8 cellular contexts compared by ENCODE assay signal in the genomic region with DNA sequence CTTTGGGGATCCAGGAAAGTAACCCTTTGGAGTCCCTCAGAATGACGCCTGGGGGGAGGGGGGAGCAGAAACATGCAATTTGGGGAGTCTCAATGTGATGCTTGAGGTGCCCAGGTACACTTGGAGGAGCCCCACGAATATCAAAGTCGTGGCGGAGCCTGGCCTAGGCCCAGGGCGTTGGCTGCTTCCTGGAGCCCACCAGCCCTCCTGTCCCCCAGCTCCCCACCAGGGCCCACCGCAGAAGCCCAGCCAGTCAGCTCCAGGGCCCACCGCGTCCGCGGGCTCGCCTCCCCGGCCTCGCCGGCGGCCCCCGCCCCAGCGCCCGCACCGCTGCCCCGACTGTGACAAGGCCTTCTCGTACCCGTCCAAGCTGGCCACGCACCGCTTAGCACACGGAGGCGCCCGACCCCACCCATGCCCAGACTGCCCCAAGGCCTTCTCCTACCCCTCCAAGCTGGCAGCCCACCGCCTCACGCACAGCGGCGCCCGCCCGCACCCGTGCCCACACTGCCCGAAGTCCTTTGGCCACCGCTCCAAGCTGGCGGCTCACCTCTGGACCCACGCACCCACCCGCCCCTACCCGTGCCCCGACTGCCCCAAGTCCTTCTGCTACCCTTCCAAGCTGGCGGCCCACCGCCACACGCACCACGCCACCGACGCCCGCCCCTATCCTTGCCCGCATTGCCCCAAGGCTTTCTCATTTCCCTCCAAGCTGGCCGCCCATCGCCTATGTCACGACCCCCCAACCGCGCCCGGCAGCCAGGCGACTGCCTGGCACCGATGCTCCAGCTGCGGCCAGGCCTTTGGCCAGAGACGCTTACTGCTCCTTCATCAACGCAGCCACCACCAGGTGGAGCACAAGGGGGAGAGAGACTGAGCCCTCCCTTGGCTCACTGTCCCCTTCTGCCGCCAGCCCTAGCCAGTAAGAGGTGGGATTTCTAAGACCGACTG. TPM values are rescaled to one million over a fixed set of nuclear protein-coding genes. Genes with fewer than 3 reads are reported as not detected.
A peak's percentile ranks its signal among the peaks of the same experiment; 100 is the strongest.
DNase-seq lines count a peak whose midpoint lies in the region; ATAC-seq and TF ChIP-seq lines count a peak whose summit lies in the region.

No MANE protein-coding gene starts in this region.

- peaks cover 10% of the 10 kb centered on the region for H3K27me3 Mint-ChIP-seq in WTC11 (ENCODE audit: low read depth)

- H3K9me3 ChIP-seq in muscle layer of colon (ENCODE audit: low read length), result no peaks in the 10 kb centered on the region
- H3K9me3 ChIP-seq in tibial artery, result no peaks in the 10 kb centered on the region

- peaks cover 18% of the 10 kb centered on the region for H3K4me1 Mint-ChIP-seq in WTC11

- H3K27ac ChIP-seq in muscle layer of colon (ENCODE audit: low read depth, low read length) (peak overlapping the region; percentile 96), tibial artery (peak overlapping the region; percentile 83 to 89)

- H3K36me3 ChIP-seq in muscle layer of colon (ENCODE audit: insufficient read depth, low read length) (peaks cover 3% of the 10 kb centered on the region), tibial artery (peaks cover 19 to 34% (median 25%) of the 10 kb centered on the region in 3 donors)

- peak; percentile 80 for DNase-seq in AG08396 (ENCODE audit: low spot score)
- DNase-seq in H4 (ENCODE audit: low spot score), result peak; percentile 33
- peak; percentile 92 for DNase-seq in WTC11 (ENCODE audit: low spot score)
- DNase-seq in erythroblast (lab: John Stamatoyannopoulos, UW), result peak; percentile 56 to 59
- peak; percentile 61 to 83 for DNase-seq in tibial artery
- DNase-seq in NCI-H1048 (lab: John Stamatoyannopoulos, UW), result no peak
- no peak for DNase-seq in GDM1 (lab: John Stamatoyannopoulos, UW)

- H3K4me3 Mint-ChIP-seq in WTC11, result peak overlapping the region; percentile 95

- intact Hi-C loops in tibial artery (cut with DNase I; ENCODE audit: low total_unique reads), result no loop called here

- peaks cover 21% of the 10 kb centered on the region for H3K4me1 ChIP-seq in muscle layer of colon (ENCODE audit: insufficient read depth, low read length)
- peaks cover 0 to 33% (median 18%) of the 10 kb centered on the region in 4 donors for H3K4me1 ChIP-seq in tibial artery

- peaks cover 27% of the 10 kb centered on the region for H3K36me3 Mint-ChIP-seq in WTC11

- POLR2A ChIA-PET in WTC11 (lab: Charles Lee), result interaction anchor here (0.6 to 1.4 kb wide), 7 partner anchors 7 to 133 kb away, joined by 3 to 6 read pairs (median 3); partner anchors contain the start of genes IRGQ and ZNF576

- peak; percentile 39 for ATAC-seq in WTC11

- peak overlapping the region; percentile 4 for H3K9ac ChIP-seq in muscle layer of colon (ENCODE audit: low read length)

- H3K4me3 ChIP-seq in muscle layer of colon (ENCODE audit: low read depth in 1 of 2, low read length in 2 of 2) (peak overlapping the region; percentile 41 to 96), tibial artery (no peak overlapping the region)

- CTCF ChIA-PET in WTC11 (lab: Charles Lee), result interaction anchor here (0.6 to 4.5 kb wide), 39 partner anchors 10 to 677 kb away, joined by 3 to 152 read pairs (median 6); partner anchors contain the start of genes ETHE1, IRGQ, PHLDB3 and PINLYP

- H3K9me3 Mint-ChIP-seq in WTC11, result peaks cover 15% of the 10 kb centered on the region

- H3K27me3 ChIP-seq in muscle layer of colon (ENCODE audit: control insufficient read depth in 1 of 2, insufficient read depth in 2 of 2, low read length in 2 of 2) (no peaks in the 10 kb centered on the region), tibial artery (no peaks in the 10 kb centered on the region)

- TF ChIP-seq CTCF in WTC11 (IDR thresholded peaks at IDR 0.05) (peak; percentile 41; the same call in 1 of the 2 replicates), tibial artery (IDR thresholded peaks at IDR 0.05) (peak; percentile 43 to 49)

- H3K27ac Mint-ChIP-seq in WTC11, result peak overlapping the region; percentile 100; the same call in 1 of the 2 replicates

- no peak for TF ChIP-seq POLR2A in erythroblast (IDR thresholded peaks at IDR 0.05; ENCODE audit: low read length)

TF ChIP-seq in WTC11, 78 proteins besides CTCF, POLR2A, EP300 and RAD21 (continues in another document):
- no peak for TF ChIP-seq ZNF232 (CRISPR knock-in tag; IDR thresholded peaks at IDR 0.05)
- TF ChIP-seq NFYB (CRISPR knock-in tag; conservative IDR thresholded peaks at IDR 0.05; ENCODE audit: low read depth), result no peak
- no peak for TF ChIP-seq USF1 (CRISPR knock-in tag; IDR thresholded peaks at IDR 0.05)
- no peak for TF ChIP-seq ZNF317 (CRISPR knock-in tag; IDR thresholded peaks at IDR 0.05; ENCODE audit: borderline replicate concordance, low read depth)
- TF ChIP-seq, protein P1, sequence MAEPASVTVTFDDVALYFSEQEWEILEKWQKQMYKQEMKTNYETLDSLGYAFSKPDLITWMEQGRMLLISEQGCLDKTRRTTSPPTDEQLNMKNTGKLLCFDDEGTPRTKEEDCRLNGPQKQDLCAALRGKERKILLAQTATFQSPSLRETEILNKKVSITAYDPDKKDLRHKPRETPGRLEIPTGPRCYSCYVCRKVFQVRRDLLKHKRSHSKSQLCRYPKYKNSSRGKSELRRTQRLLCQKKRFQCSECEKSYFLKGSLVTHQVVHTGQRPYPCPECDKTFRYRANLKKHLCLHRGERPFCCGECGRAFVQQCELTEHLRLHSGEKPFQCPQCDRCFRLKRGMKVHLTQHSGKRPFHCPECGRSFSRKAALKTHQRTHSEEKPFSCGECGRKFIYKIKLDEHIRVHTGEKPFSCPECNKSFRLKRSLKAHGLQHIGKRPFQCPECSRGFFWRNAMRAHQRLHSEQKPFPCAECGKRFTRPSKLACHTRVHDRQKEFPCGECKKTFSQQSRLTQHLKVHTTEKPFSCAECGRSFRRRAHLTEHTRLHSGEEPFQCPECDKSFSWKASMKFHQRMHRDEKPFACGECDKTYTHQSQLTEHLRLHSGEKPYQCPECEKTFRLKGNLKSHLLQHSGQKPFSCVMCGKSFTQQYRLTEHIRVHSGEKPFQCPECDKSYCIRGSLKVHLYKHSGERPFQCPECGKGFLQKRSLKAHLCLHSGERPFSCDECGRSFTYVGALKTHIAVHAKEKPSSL (CRISPR knock-in tag; conservative IDR thresholded peaks at IDR 0.05), result no peak
- no peak for TF ChIP-seq OVOL2 (CRISPR knock-in tag; IDR thresholded peaks at IDR 0.05; ENCODE audit: borderline replicate concordance)
- TF ChIP-seq, protein P2, sequence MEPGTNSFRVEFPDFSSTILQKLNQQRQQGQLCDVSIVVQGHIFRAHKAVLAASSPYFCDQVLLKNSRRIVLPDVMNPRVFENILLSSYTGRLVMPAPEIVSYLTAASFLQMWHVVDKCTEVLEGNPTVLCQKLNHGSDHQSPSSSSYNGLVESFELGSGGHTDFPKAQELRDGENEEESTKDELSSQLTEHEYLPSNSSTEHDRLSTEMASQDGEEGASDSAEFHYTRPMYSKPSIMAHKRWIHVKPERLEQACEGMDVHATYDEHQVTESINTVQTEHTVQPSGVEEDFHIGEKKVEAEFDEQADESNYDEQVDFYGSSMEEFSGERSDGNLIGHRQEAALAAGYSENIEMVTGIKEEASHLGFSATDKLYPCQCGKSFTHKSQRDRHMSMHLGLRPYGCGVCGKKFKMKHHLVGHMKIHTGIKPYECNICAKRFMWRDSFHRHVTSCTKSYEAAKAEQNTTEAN (CRISPR knock-in tag; IDR thresholded peaks at IDR 0.05), result no peak
- TF ChIP-seq GABPB1 (CRISPR knock-in tag; IDR thresholded peaks at IDR 0.05), result no peak
- TF ChIP-seq JUN (CRISPR knock-in tag; IDR thresholded peaks at IDR 0.05), result no peak
- no peak for TF ChIP-seq ZNF281 (CRISPR knock-in tag; IDR thresholded peaks at IDR 0.05)

RNA-seq across cellular contexts. Expression of gene ZNF575, which starts 2.1 kb away (rescaled TPM):
- not detected in 2 replicates for total RNA-seq in H4 (2014; rRNA removed; shearing (Covaris generic))
- 0.13 to 0.25 TPM in 2 of 3 replicates, not detected in the other for total RNA-seq in WTC11 (2021)

RNA-seq across cellular contexts. Expression of gene ETHE1, which starts 8.1 kb away (rescaled TPM):
- 33.6 and 50.4 TPM in 2 replicates for total RNA-seq in H4 (2014; rRNA removed; shearing (Covaris generic))
- total RNA-seq in WTC11 (2021), result 19.0 to 23.5 TPM (median 21.2 TPM) in 3 replicates

RNA-seq across cellular contexts. Expression of gene PHLDB3, which starts 30.5 kb away (rescaled TPM):
- 1.3 and 2.1 TPM in 2 replicates for total RNA-seq in H4 (2014; rRNA removed; shearing (Covaris generic))
- total RNA-seq in WTC11 (2021), result 14.6 to 15.6 TPM (median 14.8 TPM) in 3 replicates

RNA-seq across cellular contexts. Expression of gene XRCC1, which starts 40.2 kb away (rescaled TPM):
- 29.2 and 31.0 TPM in 2 replicates for total RNA-seq in H4 (2014; rRNA removed; shearing (Covaris generic))
- 46.5 to 50.8 TPM (median 48.3 TPM) in 3 replicates for total RNA-seq in WTC11 (2021)

RNA-seq across cellular contexts. Expression of gene PINLYP, which starts 40.5 kb away (rescaled TPM):
- total RNA-seq in H4 (2014; rRNA removed; shearing (Covaris generic)), result not detected in 2 replicates
- 6.4 to 11.3 TPM (median 10.6 TPM) in 3 replicates for total RNA-seq in WTC11 (2021)

Comparison
In these comparisons a context has a peak if more than half of its experiments do, and no peak if none do; other contexts are left out.
1. DNase-seq: peak in AG08396 (single experiment), H4 (single experiment), WTC11 (single experiment), erythroblast (2 of 2) and tibial artery (2 of 2); none in NCI-H1048 (single experiment) and GDM1 (single experiment).
2. H3K4me3 ChIP-seq: peak in muscle layer of colon (2 of 2); none in tibial artery (0 of 2).